In the genomic region with DNA sequence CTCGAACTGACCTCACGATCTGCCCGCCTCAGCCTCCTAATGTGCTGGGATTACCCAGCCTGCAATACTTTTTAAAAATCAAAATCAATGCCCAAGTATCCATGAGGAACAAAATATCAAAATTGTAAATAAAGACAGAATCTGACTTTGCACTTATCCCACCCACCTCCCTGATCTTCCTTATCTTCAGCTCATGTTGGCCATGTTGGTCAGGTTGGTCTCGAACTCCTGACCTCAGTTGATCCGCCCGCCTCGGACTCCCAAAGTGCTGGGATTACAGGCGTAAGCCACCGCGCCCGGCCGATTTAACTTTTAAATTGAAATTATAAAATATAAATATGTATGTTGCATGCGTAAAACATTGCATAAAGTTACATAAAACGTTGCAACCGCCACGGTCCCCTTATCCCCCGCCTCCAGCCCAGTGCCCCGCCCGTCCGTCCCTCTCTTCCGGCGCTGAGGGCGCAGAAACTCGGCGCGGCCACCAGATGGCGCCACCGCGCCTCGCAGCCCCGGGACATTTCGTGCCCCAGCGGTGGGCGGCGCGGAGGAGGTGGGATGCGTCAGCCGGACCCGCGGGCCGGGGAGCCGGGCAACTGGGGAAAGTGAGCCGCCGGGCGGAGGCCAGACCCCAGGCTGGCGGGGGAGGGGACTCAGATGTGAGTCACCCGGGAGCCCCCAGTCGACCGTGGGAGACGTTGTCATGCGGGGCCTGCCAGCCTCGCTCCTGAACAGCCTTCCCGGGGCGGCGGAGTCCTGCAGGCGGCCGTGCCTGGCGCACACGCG, we compare ENCODE assay signal across 8 cellular contexts. TPM values are rescaled to one million over a fixed set of nuclear protein-coding genes. Genes with fewer than 3 reads are reported as not detected.
DNase-seq lines count a peak whose midpoint lies in the region; ATAC-seq and TF ChIP-seq lines count a peak whose summit lies in the region.

No MANE protein-coding gene starts in this region.

- DNase-seq in GM12864 (ENCODE audit: low read depth) = no peak
- DNase-seq in NCI-H446 (lab: John Stamatoyannopoulos, UW) = peak; percentile 46 to 88
- peak; percentile 80 for DNase-seq in activated CD4-positive, alpha-beta T cell treated with anti-CD3 and anti-CD28 coated beads, Interleukin-2, amount 50 U/mL, for 1 hour
- peak; percentile 76 for DNase-seq in dedifferentiated amniotic fluid mesenchymal stem cell (ENCODE audit: extremely low spot score)
- peak; percentile 85 to 87 (median 87) for DNase-seq in right lobe of liver
- peak; percentile 95 for DNase-seq in stimulated activated CD4-positive, alpha-beta T cell treated with anti-CD3 and anti-CD28 coated beads, Interleukin-4, amount 100 ng/mL, for 1 hour

- H3K4me3 ChIP-seq in GM12864 (ENCODE audit: low read depth, low read length) (peak overlapping the region; percentile 90), right lobe of liver (peak overlapping the region; percentile 53 to 96 (median 77))

- H3K27me3 ChIP-seq in right lobe of liver = no peaks in the 10 kb centered on the region

- H3K36me3 ChIP-seq in right lobe of liver = peaks cover 0 to 14% (median 7%) of the 10 kb centered on the region in 4 donors

- TF ChIP-seq CTCF in GM12864 (IDR thresholded peaks at IDR 0.05; ENCODE audit: low read depth, low read length, missing control alignments) (peak; percentile 79), right lobe of liver (IDR thresholded peaks at IDR 0.05) (peak; percentile 98 to 99 (median 98))

- peak; percentile 24 for ATAC-seq in HG02973 (IDR thresholded peaks at IDR 0.05; ENCODE audit: unreplicated experiment)
- ATAC-seq in right lobe of liver = peak; percentile 29 to 59 (median 48)
- ATAC-seq in HG03139 (IDR thresholded peaks at IDR 0.05; ENCODE audit: unreplicated experiment) = no peak

- WGBS in right lobe of liver (ENCODE audit: insufficient coverage, low coverage, low lambda C conversion rate, missing lambda C conversion rate) = 8% methylated on average over 20 of the region's 60 CpGs

- H3K27ac ChIP-seq in right lobe of liver = peak overlapping the region; percentile 76 to 97 (median 82)

- intact Hi-C loops in right lobe of liver (cut with DNase I) = loop anchor here (10.0 kb wide), 2 partner anchors 100 to 140 kb away; no protein-coding TSS in a partner anchor

- H3K4me1 ChIP-seq in right lobe of liver = peaks cover 0 to 13% (median 0%) of the 10 kb centered on the region in 4 donors

- TF ChIP-seq POLR2A in right lobe of liver (IDR thresholded peaks at IDR 0.05) = peak; percentile 50

- H3K9me3 ChIP-seq in right lobe of liver = no peaks in the 10 kb centered on the region

RNA-seq across cellular contexts. Expression of a gene that starts 1.5 kb away (rescaled TPM):
- 100 to 1,000 TPM in 4 of 6 experiments, 10 to 100 TPM in 2; 39.0 to 176 (median 127) TPM for total RNA-seq in right lobe of liver

RNA-seq across cellular contexts. Expression of a gene that starts 17.7 kb away (rescaled TPM):
- 10 to 100 TPM in 1 of 6 experiments, 1 to 10 TPM in 5; 4.6 to 11.6 (median 7.1) TPM for total RNA-seq in right lobe of liver

RNA-seq across cellular contexts. Expression of a gene that starts 47.0 kb away (rescaled TPM):
- 10 to 100 TPM; 35.5 to 59.8 (median 51.1) TPM for total RNA-seq in right lobe of liver
